ENCODE assay signal across 28 cellular contexts in the genomic region with DNA sequence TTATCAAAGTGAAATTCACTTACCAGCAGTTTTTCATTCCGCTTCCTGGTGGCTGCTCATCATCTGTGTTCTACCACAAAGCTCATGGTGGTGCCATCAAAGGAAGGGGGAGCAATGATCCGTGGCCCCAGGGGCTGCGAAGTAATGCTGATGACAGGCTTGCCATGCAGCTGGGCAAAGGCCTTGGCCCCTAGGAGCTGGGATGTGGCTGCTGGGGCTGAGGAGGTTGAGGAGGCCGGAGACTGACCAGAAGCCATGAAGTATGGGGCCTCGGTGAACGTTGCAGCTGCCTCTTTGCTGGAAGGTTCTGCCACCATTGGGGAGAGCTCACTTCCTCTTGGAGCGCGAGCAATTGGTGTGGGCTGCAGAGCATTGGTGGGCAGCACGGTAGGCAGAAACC. TPM values are rescaled to one million over a fixed set of nuclear protein-coding genes. Genes with fewer than 3 reads are reported as not detected.
DNase-seq lines count a peak whose midpoint lies in the region; ATAC-seq, FAIRE-seq and TF ChIP-seq lines count a peak whose summit lies in the region.
"Had no signal": no experiment of that assay in that cellular context is flagged by ENCODE, and none has a peak within 500 bp of the region (broad histone marks: within the 10 kb centered on the region; RNA-seq: fewer than 3 reads in every experiment).

No MANE protein-coding gene starts in this region.

- FAIRE-seq in kidney (lab: Jason Lieb, UNC) = no peak
- FAIRE-seq: GM12891, HepG2 had no signal

- no peak for DNase-seq in stimulated activated naive CD8-positive, alpha-beta T cell treated with anti-CD3 and anti-CD28 coated beads, Interleukin-15, amount 100 ng/mL, for 72 hours
- DNase-seq in stimulated activated naive CD8-positive, alpha-beta T cell treated with anti-CD3 and anti-CD28 coated beads, Interleukin-15, Interleukin-2, amounts not matched to agents 100 U/mL and 50 U/mL, for 24 hours = no peak
- peak; percentile 55 for DNase-seq in kidney
- DNase-seq in osteoblast (ENCODE audit: insufficient read length, low spot score, missing footprints) = peak; percentile 34
- DNase-seq in NCI-H774 (lab: John Stamatoyannopoulos, UW) = no peak
- no peak for DNase-seq in stimulated activated CD4-positive, alpha-beta T cell treated with anti-CD3 and anti-CD28 coated beads, Interleukin-4, amount 100 ng/mL, for 24 hours
- DNase-seq in left colon = no peak
- DNase-seq in hepatic stellate cell (ENCODE audit: low spot score) = no peak
- DNase-seq: ACHN; C1 segment of cervical spinal cord; CD8-positive, alpha-beta T cell; DND-41; KG1; NCI-H1092 treated with DMSO at 0.1 percent for 48 hours; NCI-H146; NCI-H2029; NCI-H2227 treated with DMSO at 0.1 percent for 48 hours; NCI-H510A treated with DMSO at 0.1 percent for 48 hours; NCI-H82 had no signal

- no peak overlapping the region for H3K4me2 ChIP-seq in osteoblast (ENCODE audit: insufficient read depth, low read length)
- H3K4me2 ChIP-seq: GM23338 had no signal

- peaks cover 7% of the 10 kb centered on the region for H3K27me3 Mint-ChIP-seq in stimulated activated naive CD8-positive, alpha-beta T cell treated with anti-CD3 and anti-CD28 coated beads, Interleukin-15, amount 100 ng/mL, for 72 hours

- H3K9ac ChIP-seq in kidney (ENCODE audit: low read length in 2 of 2) = no peak overlapping the region

- H3K9me3 ChIP-seq in kidney (ENCODE audit: control insufficient read depth in 1 of 2, low read length in 2 of 2) = no peaks in the 10 kb centered on the region
- H3K9me3 ChIP-seq in osteoblast (ENCODE audit: low read depth, low read length) = no peaks in the 10 kb centered on the region

- no peaks in the 10 kb centered on the region for H3K27me3 ChIP-seq in osteoblast (ENCODE audit: insufficient read depth, low read length)

- H4K20me1 ChIP-seq in osteoblast (ENCODE audit: insufficient read depth, low read length) = no peaks in the 10 kb centered on the region

- no peak overlapping the region for H3K4me3 ChIP-seq in kidney (ENCODE audit: low read length in 2 of 2)
- H3K4me3 ChIP-seq in osteoblast (ENCODE audit: insufficient read depth, low read length) = no peak overlapping the region
- H3K4me3 ChIP-seq: GM23338, SK-N-MC had no signal

- peak; percentile 19 for ATAC-seq in stimulated activated naive CD8-positive, alpha-beta T cell treated with anti-CD3 and anti-CD28 coated beads, Interleukin-15, amount 100 ng/mL, for 72 hours
- ATAC-seq in stimulated activated naive CD8-positive, alpha-beta T cell treated with anti-CD3 and anti-CD28 coated beads, Interleukin-15, Interleukin-2, amounts not matched to agents 100 U/mL and 50 U/mL, for 24 hours = no peak
- no peak for ATAC-seq in left colon
- ATAC-seq: CD8-positive, alpha-beta T cell; GM23338; HCT116; Right ventricle myocardium inferior had no signal

- H3K79me2 ChIP-seq in osteoblast (ENCODE audit: insufficient read depth, low read length) = no peaks in the 10 kb centered on the region

- H3K9me3 Mint-ChIP-seq in stimulated activated naive CD8-positive, alpha-beta T cell treated with anti-CD3 and anti-CD28 coated beads, Interleukin-15, amount 100 ng/mL, for 72 hours = no peaks in the 10 kb centered on the region
- H3K9me3 Mint-ChIP-seq: CD8-positive, alpha-beta T cell; GM23338 had no signal

- H3K27ac ChIP-seq in kidney (ENCODE audit: low read depth in 2 of 2, low read length in 2 of 2) = no peak overlapping the region
- H3K27ac ChIP-seq in osteoblast (ENCODE audit: low read depth, low read length) = no peak overlapping the region
- H3K27ac ChIP-seq: 22Rv1, HL-60, SK-N-MC had no signal

- TF ChIP-seq CTCF in kidney (IDR thresholded peaks at IDR 0.05; ENCODE audit: borderline replicate concordance, extremely low read depth, insufficient read depth) (no peak), osteoblast (IDR thresholded peaks at IDR 0.05; ENCODE audit: extremely low read depth, low read depth, low read length) (no peak)

- H3K27ac Mint-ChIP-seq in stimulated activated naive CD8-positive, alpha-beta T cell treated with anti-CD3 and anti-CD28 coated beads, Interleukin-15, amount 100 ng/mL, for 72 hours = no peak overlapping the region
- H3K27ac Mint-ChIP-seq: CD8-positive, alpha-beta T cell; GM23338 had no signal

- no peaks in the 10 kb centered on the region for H3K4me1 Mint-ChIP-seq in stimulated activated naive CD8-positive, alpha-beta T cell treated with anti-CD3 and anti-CD28 coated beads, Interleukin-15, amount 100 ng/mL, for 72 hours

- no peak overlapping the region for H2AFZ ChIP-seq in osteoblast (ENCODE audit: low read length)
- H2AFZ ChIP-seq: GM23338 had no signal

- H3K36me3 ChIP-seq in kidney (ENCODE audit: control insufficient read depth in 1 of 2, insufficient read depth in 2 of 2, low read length in 2 of 2) = no peaks in the 10 kb centered on the region
- no peaks in the 10 kb centered on the region for H3K36me3 ChIP-seq in osteoblast (ENCODE audit: insufficient read depth, low read length)

- H3K4me1 ChIP-seq in kidney (ENCODE audit: control insufficient read depth in 1 of 2, insufficient read depth in 1 of 2, low read depth in 1 of 2, low read length in 2 of 2) (no peaks in the 10 kb centered on the region), osteoblast (ENCODE audit: insufficient read depth, low read length) (no peaks in the 10 kb centered on the region)

- no peak overlapping the region for H3K4me3 Mint-ChIP-seq in stimulated activated naive CD8-positive, alpha-beta T cell treated with anti-CD3 and anti-CD28 coated beads, Interleukin-15, amount 100 ng/mL, for 72 hours
- H3K4me3 Mint-ChIP-seq: CD8-positive, alpha-beta T cell; GM23338 had no signal

- intact Hi-C loops in kidney (cut with DNase I) = no loop called here
- intact Hi-C loops in left colon (cut with DNase I, micrococcal nuclease) = no loop called here

RNA-seq across cellular contexts. Expression of gene C4orf54, which starts 8.4 kb away (rescaled TPM):
- total RNA-seq in kidney = 0.19 TPM
- polyA plus RNA-seq in kidney (ENCODE audit: insufficient read depth, low read depth, low replicate concordance) = 0.56 TPM
- under 0.01 TPM in 1 of 2 replicates, not detected in the other for total RNA-seq in osteoblast
- total RNA-seq in left colon = under 1 TPM in 1 of 2 donors, not detected in 1; 0.08 TPM
- total RNA-seq: CD8-positive, alpha-beta T cell; GM23338; HepG2; HT-29 had no signal
- polyA plus RNA-seq: HepG2 had no signal

Comparison
In these comparisons a context has a peak if more than half of its experiments do, and no peak if none do; other contexts are left out.
1. DNase-seq: peak in kidney (single experiment) and osteoblast (single experiment); none in stimulated activated naive CD8-positive, alpha-beta T cell treated with anti-CD3 and anti-CD28 coated beads, Interleukin-15, amount 100 ng/mL, for 72 hours (0 of 2), stimulated activated naive CD8-positive, alpha-beta T cell treated with anti-CD3 and anti-CD28 coated beads, Interleukin-15, Interleukin-2, amounts not matched to agents 100 U/mL and 50 U/mL, for 24 hours (single experiment), NCI-H774 (single experiment), stimulated activated CD4-positive, alpha-beta T cell treated with anti-CD3 and anti-CD28 coated beads, Interleukin-4, amount 100 ng/mL, for 24 hours (single experiment), left colon (0 of 2) and hepatic stellate cell (single experiment).